In the genomic region with DNA sequence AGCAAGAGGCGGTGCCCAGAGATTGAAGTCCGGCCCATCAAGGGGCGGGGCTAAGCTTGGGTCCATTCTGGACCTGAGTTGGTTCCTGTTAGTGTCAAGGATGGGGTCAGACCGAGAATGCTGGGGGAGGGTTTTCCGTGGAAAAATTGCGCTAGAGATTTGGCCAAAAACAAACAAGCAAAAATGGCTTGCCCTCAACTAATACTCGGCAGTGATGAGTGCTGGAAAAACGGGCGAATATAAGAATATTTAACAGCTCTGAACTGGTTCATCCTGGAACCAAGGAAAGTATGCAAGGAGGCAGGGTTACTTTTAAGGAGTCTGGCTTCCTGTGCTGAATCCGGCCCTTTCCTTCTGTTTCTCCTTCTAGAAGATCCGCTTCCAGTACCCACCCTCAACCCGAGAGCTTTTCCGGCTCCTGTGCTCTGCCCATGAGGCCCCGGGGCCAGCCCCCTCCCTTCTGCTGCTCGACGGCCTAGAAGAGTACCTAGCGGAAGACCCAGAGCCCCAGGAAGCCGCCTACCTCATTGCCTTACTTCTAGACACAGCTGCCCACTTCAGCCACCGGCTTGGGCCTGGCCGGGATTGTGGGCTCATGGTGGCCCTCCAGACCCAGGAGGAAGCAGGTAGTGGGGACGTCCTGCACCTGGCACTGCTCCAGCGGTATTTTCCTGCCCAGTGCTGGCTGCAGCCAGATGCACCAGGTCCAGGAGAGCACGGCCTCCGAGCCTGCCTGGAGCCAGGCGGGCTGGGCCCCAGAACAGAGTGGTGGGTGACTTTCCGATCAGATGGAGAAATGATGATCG, we compare ENCODE assay signal across 1 cellular context.
TF ChIP-seq lines count a peak whose summit lies in the region.

No MANE protein-coding gene starts in this region.

TF ChIP-seq in WTC11, 78 proteins besides CTCF, POLR2A, EP300 and RAD21 (continued from another document):
- TF ChIP-seq, protein P1, sequence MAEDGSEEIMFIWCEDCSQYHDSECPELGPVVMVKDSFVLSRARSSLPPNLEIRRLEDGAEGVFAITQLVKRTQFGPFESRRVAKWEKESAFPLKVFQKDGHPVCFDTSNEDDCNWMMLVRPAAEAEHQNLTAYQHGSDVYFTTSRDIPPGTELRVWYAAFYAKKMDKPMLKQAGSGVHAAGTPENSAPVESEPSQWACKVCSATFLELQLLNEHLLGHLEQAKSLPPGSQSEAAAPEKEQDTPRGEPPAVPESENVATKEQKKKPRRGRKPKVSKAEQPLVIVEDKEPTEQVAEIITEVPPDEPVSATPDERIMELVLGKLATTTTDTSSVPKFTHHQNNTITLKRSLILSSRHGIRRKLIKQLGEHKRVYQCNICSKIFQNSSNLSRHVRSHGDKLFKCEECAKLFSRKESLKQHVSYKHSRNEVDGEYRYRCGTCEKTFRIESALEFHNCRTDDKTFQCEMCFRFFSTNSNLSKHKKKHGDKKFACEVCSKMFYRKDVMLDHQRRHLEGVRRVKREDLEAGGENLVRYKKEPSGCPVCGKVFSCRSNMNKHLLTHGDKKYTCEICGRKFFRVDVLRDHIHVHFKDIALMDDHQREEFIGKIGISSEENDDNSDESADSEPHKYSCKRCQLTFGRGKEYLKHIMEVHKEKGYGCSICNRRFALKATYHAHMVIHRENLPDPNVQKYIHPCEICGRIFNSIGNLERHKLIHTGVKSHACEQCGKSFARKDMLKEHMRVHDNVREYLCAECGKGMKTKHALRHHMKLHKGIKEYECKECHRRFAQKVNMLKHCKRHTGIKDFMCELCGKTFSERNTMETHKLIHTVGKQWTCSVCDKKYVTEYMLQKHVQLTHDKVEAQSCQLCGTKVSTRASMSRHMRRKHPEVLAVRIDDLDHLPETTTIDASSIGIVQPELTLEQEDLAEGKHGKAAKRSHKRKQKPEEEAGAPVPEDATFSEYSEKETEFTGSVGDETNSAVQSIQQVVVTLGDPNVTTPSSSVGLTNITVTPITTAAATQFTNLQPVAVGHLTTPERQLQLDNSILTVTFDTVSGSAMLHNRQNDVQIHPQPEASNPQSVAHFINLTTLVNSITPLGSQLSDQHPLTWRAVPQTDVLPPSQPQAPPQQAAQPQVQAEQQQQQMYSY (CRISPR knock-in tag; IDR thresholded peaks at IDR 0.05) = peak; percentile 77; the same call in 1 of the 2 replicates
- TF ChIP-seq NR1H2 (CRISPR knock-in tag; IDR thresholded peaks at IDR 0.05) (no peak), FOXP1 (CRISPR knock-in tag; IDR thresholded peaks at IDR 0.05; ENCODE audit: borderline replicate concordance) (peak; percentile 70; the same call in 1 of the 2 replicates), CREM (CRISPR knock-in tag; IDR thresholded peaks at IDR 0.05) (0 out of 2 replicates have a peak, but pooled peaks have one; percentile 20), RORB (CRISPR knock-in tag; IDR thresholded peaks at IDR 0.05) (no peak), ELF4 (CRISPR knock-in tag; IDR thresholded peaks at IDR 0.05; ENCODE audit: low read depth) (no peak), SOX15 (CRISPR knock-in tag; IDR thresholded peaks at IDR 0.05) (no peak), FOXJ3 (CRISPR knock-in tag; IDR thresholded peaks at IDR 0.05; ENCODE audit: borderline replicate concordance) (no peak), NFYB (CRISPR knock-in tag; conservative IDR thresholded peaks at IDR 0.05; ENCODE audit: low read depth) (no peak; the same call in 1 of the 2 replicates), ZNF121 (CRISPR knock-in tag; IDR thresholded peaks at IDR 0.05) (no peak), ZNF423 (CRISPR knock-in tag; IDR thresholded peaks at IDR 0.05) (no peak)
- TF ChIP-seq, protein P2, sequence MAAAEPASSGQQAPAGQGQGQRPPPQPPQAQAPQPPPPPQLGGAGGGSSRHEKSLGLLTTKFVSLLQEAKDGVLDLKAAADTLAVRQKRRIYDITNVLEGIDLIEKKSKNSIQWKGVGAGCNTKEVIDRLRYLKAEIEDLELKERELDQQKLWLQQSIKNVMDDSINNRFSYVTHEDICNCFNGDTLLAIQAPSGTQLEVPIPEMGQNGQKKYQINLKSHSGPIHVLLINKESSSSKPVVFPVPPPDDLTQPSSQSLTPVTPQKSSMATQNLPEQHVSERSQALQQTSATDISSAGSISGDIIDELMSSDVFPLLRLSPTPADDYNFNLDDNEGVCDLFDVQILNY (CRISPR knock-in tag; IDR thresholded peaks at IDR 0.05) = no peak
- TF ChIP-seq, protein P3, sequence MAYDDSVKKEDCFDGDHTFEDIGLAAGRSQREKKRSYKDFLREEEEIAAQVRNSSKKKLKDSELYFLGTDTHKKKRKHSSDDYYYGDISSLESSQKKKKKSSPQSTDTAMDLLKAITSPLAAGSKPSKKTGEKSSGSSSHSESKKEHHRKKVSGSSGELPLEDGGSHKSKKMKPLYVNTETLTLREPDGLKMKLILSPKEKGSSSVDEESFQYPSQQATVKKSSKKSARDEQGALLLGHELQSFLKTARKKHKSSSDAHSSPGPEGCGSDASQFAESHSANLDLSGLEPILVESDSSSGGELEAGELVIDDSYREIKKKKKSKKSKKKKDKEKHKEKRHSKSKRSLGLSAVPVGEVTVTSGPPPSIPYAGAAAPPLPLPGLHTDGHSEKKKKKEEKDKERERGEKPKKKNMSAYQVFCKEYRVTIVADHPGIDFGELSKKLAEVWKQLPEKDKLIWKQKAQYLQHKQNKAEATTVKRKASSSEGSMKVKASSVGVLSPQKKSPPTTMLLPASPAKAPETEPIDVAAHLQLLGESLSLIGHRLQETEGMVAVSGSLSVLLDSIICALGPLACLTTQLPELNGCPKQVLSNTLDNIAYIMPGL (CRISPR knock-in tag; IDR thresholded peaks at IDR 0.05) = peak; percentile 42; the same call in 1 of the 2 replicates
- TF ChIP-seq, protein P4, sequence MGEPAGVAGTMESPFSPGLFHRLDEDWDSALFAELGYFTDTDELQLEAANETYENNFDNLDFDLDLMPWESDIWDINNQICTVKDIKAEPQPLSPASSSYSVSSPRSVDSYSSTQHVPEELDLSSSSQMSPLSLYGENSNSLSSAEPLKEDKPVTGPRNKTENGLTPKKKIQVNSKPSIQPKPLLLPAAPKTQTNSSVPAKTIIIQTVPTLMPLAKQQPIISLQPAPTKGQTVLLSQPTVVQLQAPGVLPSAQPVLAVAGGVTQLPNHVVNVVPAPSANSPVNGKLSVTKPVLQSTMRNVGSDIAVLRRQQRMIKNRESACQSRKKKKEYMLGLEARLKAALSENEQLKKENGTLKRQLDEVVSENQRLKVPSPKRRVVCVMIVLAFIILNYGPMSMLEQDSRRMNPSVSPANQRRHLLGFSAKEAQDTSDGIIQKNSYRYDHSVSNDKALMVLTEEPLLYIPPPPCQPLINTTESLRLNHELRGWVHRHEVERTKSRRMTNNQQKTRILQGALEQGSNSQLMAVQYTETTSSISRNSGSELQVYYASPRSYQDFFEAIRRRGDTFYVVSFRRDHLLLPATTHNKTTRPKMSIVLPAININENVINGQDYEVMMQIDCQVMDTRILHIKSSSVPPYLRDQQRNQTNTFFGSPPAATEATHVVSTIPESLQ (CRISPR knock-in tag; IDR thresholded peaks at IDR 0.05) = no peak
- TF ChIP-seq, protein P5, sequence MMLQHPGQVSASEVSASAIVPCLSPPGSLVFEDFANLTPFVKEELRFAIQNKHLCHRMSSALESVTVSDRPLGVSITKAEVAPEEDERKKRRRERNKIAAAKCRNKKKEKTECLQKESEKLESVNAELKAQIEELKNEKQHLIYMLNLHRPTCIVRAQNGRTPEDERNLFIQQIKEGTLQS (CRISPR knock-in tag; conservative IDR thresholded peaks at IDR 0.05) = no peak
- TF ChIP-seq, protein P6, sequence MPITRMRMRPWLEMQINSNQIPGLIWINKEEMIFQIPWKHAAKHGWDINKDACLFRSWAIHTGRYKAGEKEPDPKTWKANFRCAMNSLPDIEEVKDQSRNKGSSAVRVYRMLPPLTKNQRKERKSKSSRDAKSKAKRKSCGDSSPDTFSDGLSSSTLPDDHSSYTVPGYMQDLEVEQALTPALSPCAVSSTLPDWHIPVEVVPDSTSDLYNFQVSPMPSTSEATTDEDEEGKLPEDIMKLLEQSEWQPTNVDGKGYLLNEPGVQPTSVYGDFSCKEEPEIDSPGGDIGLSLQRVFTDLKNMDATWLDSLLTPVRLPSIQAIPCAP (CRISPR knock-in tag; IDR thresholded peaks at IDR 0.05) = no peak
